8 cellular contexts compared by ENCODE assay signal in genomic region chr19:18519962-18520847, GRCh38. TPM values are rescaled to one million over a fixed set of nuclear protein-coding genes. Genes with fewer than 3 reads are reported as not detected.
A peak's percentile ranks its signal among the peaks of the same experiment; 100 is the strongest.
DNase-seq lines count a peak whose midpoint lies in the region; ATAC-seq, FAIRE-seq and TF ChIP-seq lines count a peak whose summit lies in the region.

No MANE protein-coding gene starts in this region.

- H3K27ac ChIP-seq in GM12878 (ENCODE audit: control insufficient read depth, insufficient read depth): peak overlapping the region; percentile 89
- H3K27ac ChIP-seq in iPS-20b (ENCODE audit: low read length): no peak overlapping the region
- peak overlapping the region; percentile 99 for H3K27ac ChIP-seq in smooth muscle cell (ENCODE audit: low read depth)

- H3K4me3 ChIP-seq in GM12878: peak overlapping the region; percentile 98
- peak overlapping the region; percentile 92 for H3K4me3 ChIP-seq in iPS-20b (ENCODE audit: low read length)
- H3K4me3 ChIP-seq in smooth muscle cell: peak overlapping the region; percentile 96

- 16% methylated on average over 17 of the region's 22 CpGs for WGBS in GM12878 (ENCODE audit: insufficient coverage, insufficient replicate concordance, low lambda C conversion rate, missing lambda C conversion rate)
- WGBS in smooth muscle cell (ENCODE audit: low lambda C conversion rate): 7% methylated on average over 22 of the region's 22 CpGs

- POLR2A ChIA-PET in GM12878 (lab: Charles Lee): interaction anchor here (0.6 to 4.7 kb wide), 10 partner anchors 22 to 733 kb away, joined by 3 to 48 read pairs (median 6); partner anchors contain the start of genes KXD1, REX1BD and UBA52

- in situ Hi-C loops in G401 (cut with HindIII; ENCODE audit: low sequenced_read_pairs): no loop called here
- in situ Hi-C loops in GM12878 (cut with MboI): no loop called here

- H3K9me3 ChIP-seq in GM12878 (replicated peaks; ENCODE audit: control insufficient read depth, insufficient read depth, low read length): no peaks in the 10 kb centered on the region
- no peaks in the 10 kb centered on the region for H3K9me3 ChIP-seq in iPS-20b (ENCODE audit: insufficient read depth, low read depth, low read length)
- no peaks in the 10 kb centered on the region for H3K9me3 ChIP-seq in smooth muscle cell (replicated peaks; ENCODE audit: low read depth)

- TF ChIP-seq CTCF in GM12878 (IDR thresholded peaks at IDR 0.05 in 2 of 3, conservative IDR thresholded peaks at IDR 0.05 in 1 of 3; ENCODE audit: control insufficient read depth in 2 of 3, extremely low read depth in 1 of 3, insufficient read depth in 1 of 3, low read depth in 3 of 3, low read length in 3 of 3) (peak; percentile 83 to 91 (median 90)), smooth muscle cell (IDR thresholded peaks at IDR 0.05; ENCODE audit: borderline replicate concordance, insufficient read depth, poor library complexity, severe bottlenecking) (peak; percentile 45)

- SMC1A ChIA-PET in GM12878 (lab: Charles Lee; ENCODE audit: uncharacterized antibody, unreplicated experiment): interaction anchor here (0.5 to 5.4 kb wide), 15 partner anchors 15 to 614 kb away, joined by 3 to 24 read pairs (median 4); partner anchors contain the start of genes KXD1, REX1BD and UBA52

- H3K9ac ChIP-seq in GM12878 (ENCODE audit: control insufficient read depth, insufficient read depth, low read length) (peak overlapping the region; percentile 92), iPS-20b (ENCODE audit: low read depth, low read length) (peak overlapping the region; percentile 69; the same call in 1 of the 2 replicates), smooth muscle cell (ENCODE audit: low read depth) (peak overlapping the region; percentile 100)

- TF ChIP-seq POLR2A in GM12878 (IDR thresholded peaks at IDR 0.05; ENCODE audit: low read depth, low read length): no peak

- RAD21 ChIA-PET in GM12878 (lab: Charles Lee; ENCODE audit: unreplicated experiment): interaction anchor here (0.9 to 5.1 kb wide), 18 partner anchors 18 to 329 kb away, joined by 3 to 35 read pairs (median 4); partner anchors contain the start of genes KXD1, REX1BD, UBA52 and UPF1

- peak; percentile 81 for DNase-seq in G401 (ENCODE audit: low spot score)
- peak; percentile 21 for DNase-seq in KG1 (lab: John Stamatoyannopoulos, UW)
- DNase-seq in SW480 (ENCODE audit: low spot score): peak; percentile 85
- no peak for DNase-seq in GM12878 (ENCODE audit: low read depth, low spot score)
- peak; percentile 69 for DNase-seq in smooth muscle cell (lab: John Stamatoyannopoulos, UW; ENCODE audit: unreplicated experiment)
- no peak for DNase-seq in NCI-H1930 (lab: John Stamatoyannopoulos, UW)

- H3F3A ChIP-seq in smooth muscle cell (ENCODE audit: low read depth): peaks cover 3% of the 10 kb centered on the region

- FAIRE-seq in GM12878 (lab: Jason Lieb, UNC): peak; percentile 95

- H4K20me1 ChIP-seq in GM12878 (ENCODE audit: control insufficient read depth, insufficient read depth): peaks cover 4% of the 10 kb centered on the region; the same call in 1 of the 2 replicates
- peaks cover 49% of the 10 kb centered on the region for H4K20me1 ChIP-seq in smooth muscle cell (ENCODE audit: low read depth)

- peak; percentile 65 for TF ChIP-seq RAD21 in GM12878 (IDR thresholded peaks at IDR 0.05; ENCODE audit: insufficient read depth, low read depth, low read length)

- H3K79me2 ChIP-seq in GM12878 (ENCODE audit: control insufficient read depth, insufficient read depth, low read length) (peaks cover 64% of the 10 kb centered on the region), smooth muscle cell (ENCODE audit: low read depth) (peaks cover 61% of the 10 kb centered on the region)

- H2AFZ ChIP-seq in GM12878 (ENCODE audit: control insufficient read depth, low read depth, low read length): peak overlapping the region; percentile 69
- no peak overlapping the region for H2AFZ ChIP-seq in smooth muscle cell (ENCODE audit: low read depth)

- CTCF ChIA-PET in GM12878 (lab: Yijun Ruan, JAX): interaction anchor here (0.7 to 6.5 kb wide), 29 partner anchors 8 to 398 kb away, joined by 3 to 64 read pairs (median 6); partner anchors contain the start of genes FKBP8, KXD1, REX1BD and UBA52

- H3K27me3 ChIP-seq in GM12878 (replicated peaks in 1 of 2; ENCODE audit: control insufficient read depth in 2 of 2, insufficient read depth in 2 of 2, low read length in 1 of 2) (no peaks in the 10 kb centered on the region), iPS-20b (ENCODE audit: insufficient read depth, low read length) (no peaks in the 10 kb centered on the region; the same call in 1 of the 2 replicates), smooth muscle cell (ENCODE audit: low read depth) (no peaks in the 10 kb centered on the region)

- TF ChIP-seq EP300 in GM12878 (IDR thresholded peaks at IDR 0.05; ENCODE audit: borderline replicate concordance in 1 of 2, control insufficient read depth in 1 of 2, low read depth in 2 of 2, low read length in 2 of 2): no peak

- H3K4me2 ChIP-seq in GM12878 (ENCODE audit: control insufficient read depth, insufficient read depth) (peak overlapping the region; percentile 95), smooth muscle cell (peak overlapping the region; percentile 90)

- peaks cover 8% of the 10 kb centered on the region for H3K4me1 ChIP-seq in GM12878 (ENCODE audit: control insufficient read depth, insufficient read depth, low read length)
- peaks cover 4% of the 10 kb centered on the region; the same call in 1 of the 2 replicates for H3K4me1 ChIP-seq in iPS-20b (ENCODE audit: insufficient read depth, low read length)
- no peaks in the 10 kb centered on the region for H3K4me1 ChIP-seq in smooth muscle cell (ENCODE audit: low read depth)

- H3K36me3 ChIP-seq in GM12878 (ENCODE audit: control insufficient read depth in 2 of 2, insufficient read depth in 2 of 2, low read length in 1 of 2) (no peaks in the 10 kb centered on the region; a peak in 2 of 4 replicates), iPS-20b (ENCODE audit: insufficient read depth, low read depth, low read length) (no peaks in the 10 kb centered on the region), smooth muscle cell (ENCODE audit: low read depth) (no peaks in the 10 kb centered on the region)

- ATAC-seq in GM12878: peak; percentile 51
- no peak for ATAC-seq in GM18867 (IDR thresholded peaks at IDR 0.05; ENCODE audit: unreplicated experiment)

- no TSS peak for BruUV-seq in GM12878 (replicated peaks; lab: Mats Ljungman, UMichigan)

- intact Hi-C loops in GM12878 (cut with micrococcal nuclease; ENCODE audit: unreplicated experiment): no loop called here

RNA-seq across cellular contexts. Expression of gene ELL, which starts 1.7 kb away (rescaled TPM):
- 15.9 and 16.0 TPM in 2 replicates for total RNA-seq in G401 (2014; rRNA removed; shearing (Covaris generic))
- 31.6 and 39.3 TPM in 2 replicates for total RNA-seq in GM12878 (2013; cell fraction: nucleolus; rRNA removed)
- total RNA-seq in GM12878 (2014; rRNA removed) (11.7 and 13.1 TPM in 2 replicates), GM12878 (2014; rRNA removed; fragmentation: Illumina TruSeq; extraction: Trizol) (3.8 and 5.1 TPM in 2 replicates), GM12878 (2021) (19.7 and 25.0 TPM in 2 replicates), smooth muscle cell (10.5 and 12.8 TPM in 2 replicates)
- polyA plus RNA-seq in GM12878 (2011; ENCODE audit: low read depth): 4.6 TPM
- polyA plus RNA-seq in GM12878 (2011; rRNA removed) (2.4 and 4.6 TPM in 2 replicates), GM12878 (2014; fragmentation: Illumina TruSeq; extraction: Trizol) (0.87 and 3.6 TPM in 2 replicates), GM12878 (2014; fragmentation: Nextera tagmentation; extraction: Ambion mirVana) (under 1 TPM; 0.91 to 0.98 TPM), GM12878 (2014; rRNA removed) (13.8 and 16.8 TPM in 2 replicates), GM12878 (2016; fragmentation: Nextera tagmentation; extraction: Ambion mirVana) (10 to 100 TPM; 21.2 to 21.6 TPM), smooth muscle cell (15.2 and 31.7 TPM in 2 replicates)
- polyA plus RNA-seq in GM12878 (2011; cell fraction: cytosol; rRNA removed): 6.1 and 9.0 TPM in 2 replicates
- 23.5 and 30.6 TPM in 2 replicates for polyA plus RNA-seq in GM12878 (2011; cell fraction: nucleus; rRNA removed)
- 13.5 and 16.7 TPM in 2 replicates for polyA plus RNA-seq in GM12878 (2012)
- polyA minus RNA-seq in GM12878 (2011; rRNA and poly(A)+ RNA removed): 5.9 and 12.4 TPM in 2 replicates
- polyA minus RNA-seq in GM12878 (2011; cell fraction: cytosol; rRNA and poly(A)+ RNA removed): 4.8 and 10.7 TPM in 2 replicates
- polyA minus RNA-seq in GM12878 (2011; cell fraction: nucleus; rRNA and poly(A)+ RNA removed): 7.1 and 13.3 TPM in 2 replicates

RNA-seq across cellular contexts. Expression of gene FKBP8, which starts 23.2 kb away (rescaled TPM):
- total RNA-seq in G401 (2014; rRNA removed; shearing (Covaris generic)): 404 and 484 TPM in 2 replicates
- 50.6 and 53.1 TPM in 2 replicates for total RNA-seq in GM12878 (2013; cell fraction: nucleolus; rRNA removed)
- 157 and 192 TPM in 2 replicates for total RNA-seq in GM12878 (2014; rRNA removed)
- 59.8 and 66.4 TPM in 2 replicates for total RNA-seq in GM12878 (2014; rRNA removed; fragmentation: Illumina TruSeq; extraction: Trizol)
- 204 and 205 TPM in 2 replicates for total RNA-seq in GM12878 (2021)
- polyA plus RNA-seq in GM12878 (2011; ENCODE audit: low read depth): 74.1 TPM
- polyA plus RNA-seq in GM12878 (2011; rRNA removed): 62.3 and 116 TPM in 2 replicates
- polyA plus RNA-seq in GM12878 (2011; cell fraction: cytosol; rRNA removed): 212 and 258 TPM in 2 replicates
- 200 and 207 TPM in 2 replicates for polyA plus RNA-seq in GM12878 (2011; cell fraction: nucleus; rRNA removed)
- polyA plus RNA-seq in GM12878 (2012): 209 and 231 TPM in 2 replicates
- polyA plus RNA-seq in GM12878 (2014; fragmentation: Illumina TruSeq; extraction: Trizol): 4.2 and 39.7 TPM in 2 replicates
- 1 to 10 TPM in 1 of 2 experiments, under 1 TPM in 1; 0.13 to 1.1 TPM for polyA plus RNA-seq in GM12878 (2014; fragmentation: Nextera tagmentation; extraction: Ambion mirVana)
- 143 and 172 TPM in 2 replicates for polyA plus RNA-seq in GM12878 (2014; rRNA removed)
- 100 to 1,000 TPM in 1 of 2 experiments, 10 to 100 TPM in 1; 90.1 to 101 TPM for polyA plus RNA-seq in GM12878 (2016; fragmentation: Nextera tagmentation; extraction: Ambion mirVana)
- 71.0 and 163 TPM in 2 replicates for polyA minus RNA-seq in GM12878 (2011; rRNA and poly(A)+ RNA removed)
- polyA minus RNA-seq in GM12878 (2011; cell fraction: cytosol; rRNA and poly(A)+ RNA removed): 101 and 104 TPM in 2 replicates
- 33.4 and 45.1 TPM in 2 replicates for polyA minus RNA-seq in GM12878 (2011; cell fraction: nucleus; rRNA and poly(A)+ RNA removed)
- 143 and 161 TPM in 2 replicates for total RNA-seq in smooth muscle cell
- polyA plus RNA-seq in smooth muscle cell: 340 and 358 TPM in 2 replicates

RNA-seq across cellular contexts. Expression of gene KXD1, which starts 37.5 kb away (rescaled TPM):
- 84.9 and 95.9 TPM in 2 replicates for total RNA-seq in G401 (2014; rRNA removed; shearing (Covaris generic))
- total RNA-seq in GM12878 (2013; cell fraction: nucleolus; rRNA removed): 63.6 and 63.9 TPM in 2 replicates
- total RNA-seq in GM12878 (2014; rRNA removed) (116 and 128 TPM in 2 replicates), GM12878 (2014; rRNA removed; fragmentation: Illumina TruSeq; extraction: Trizol) (75.5 and 82.0 TPM in 2 replicates), GM12878 (2021) (109 and 111 TPM in 2 replicates), smooth muscle cell (75.4 and 104 TPM in 2 replicates)
- polyA plus RNA-seq in GM12878 (2011; ENCODE audit: low read depth): 63.3 TPM
- polyA plus RNA-seq in GM12878 (2011; rRNA removed) (67.3 and 130 TPM in 2 replicates), GM12878 (2014; fragmentation: Illumina TruSeq; extraction: Trizol) (91.4 and 151 TPM in 2 replicates), GM12878 (2014; fragmentation: Nextera tagmentation; extraction: Ambion mirVana) (10 to 100 TPM; 27.5 to 44.9 TPM), GM12878 (2014; rRNA removed) (193 and 209 TPM in 2 replicates), GM12878 (2016; fragmentation: Nextera tagmentation; extraction: Ambion mirVana) (100 to 1,000 TPM; 182 to 191 TPM), smooth muscle cell (134 and 141 TPM in 2 replicates)
- 191 and 223 TPM in 2 replicates for polyA plus RNA-seq in GM12878 (2011; cell fraction: cytosol; rRNA removed)
- 161 and 189 TPM in 2 replicates for polyA plus RNA-seq in GM12878 (2011; cell fraction: nucleus; rRNA removed)
- polyA plus RNA-seq in GM12878 (2012): 111 and 123 TPM in 2 replicates
- 68.5 and 130 TPM in 2 replicates for polyA minus RNA-seq in GM12878 (2011; rRNA and poly(A)+ RNA removed)
- polyA minus RNA-seq in GM12878 (2011; cell fraction: cytosol; rRNA and poly(A)+ RNA removed): 52.8 and 63.2 TPM in 2 replicates
- 18.9 and 32.5 TPM in 2 replicates for polyA minus RNA-seq in GM12878 (2011; cell fraction: nucleus; rRNA and poly(A)+ RNA removed)

RNA-seq across cellular contexts. Expression of gene UBA52, which starts 51.5 kb away (rescaled TPM):
- 833 and 855 TPM in 2 replicates for total RNA-seq in G401 (2014; rRNA removed; shearing (Covaris generic))
- 129 and 132 TPM in 2 replicates for total RNA-seq in GM12878 (2013; cell fraction: nucleolus; rRNA removed)
- 1,493 and 1,661 TPM in 2 replicates for total RNA-seq in GM12878 (2014; rRNA removed)
- total RNA-seq in GM12878 (2014; rRNA removed; fragmentation: Illumina TruSeq; extraction: Trizol): 1,429 and 1,442 TPM in 2 replicates
- 1,629 and 1,678 TPM in 2 replicates for total RNA-seq in GM12878 (2021)
- 10,819 TPM for polyA plus RNA-seq in GM12878 (2011; ENCODE audit: low read depth)
- polyA plus RNA-seq in GM12878 (2011; rRNA removed): 910 and 1,613 TPM in 2 replicates
- 3,476 and 4,794 TPM in 2 replicates for polyA plus RNA-seq in GM12878 (2011; cell fraction: cytosol; rRNA removed)
- 839 and 898 TPM in 2 replicates for polyA plus RNA-seq in GM12878 (2011; cell fraction: nucleus; rRNA removed)
- 3,669 and 4,620 TPM in 2 replicates for polyA plus RNA-seq in GM12878 (2012)
- polyA plus RNA-seq in GM12878 (2014; fragmentation: Illumina TruSeq; extraction: Trizol): 2,280 and 2,392 TPM in 2 replicates
- polyA plus RNA-seq in GM12878 (2014; fragmentation: Nextera tagmentation; extraction: Ambion mirVana): 1,000 to 10,000 TPM; 2,192 to 2,288 TPM
- polyA plus RNA-seq in GM12878 (2014; rRNA removed): 2,186 and 2,597 TPM in 2 replicates
- 1,000 to 10,000 TPM; 1,131 to 1,180 TPM for polyA plus RNA-seq in GM12878 (2016; fragmentation: Nextera tagmentation; extraction: Ambion mirVana)
- polyA minus RNA-seq in GM12878 (2011; rRNA and poly(A)+ RNA removed): 1,757 and 2,399 TPM in 2 replicates
- polyA minus RNA-seq in GM12878 (2011; cell fraction: cytosol; rRNA and poly(A)+ RNA removed): 394 and 436 TPM in 2 replicates
- 157 and 251 TPM in 2 replicates for polyA minus RNA-seq in GM12878 (2011; cell fraction: nucleus; rRNA and poly(A)+ RNA removed)
- total RNA-seq in smooth muscle cell: 991 and 1,086 TPM in 2 replicates
- polyA plus RNA-seq in smooth muscle cell: 752 and 759 TPM in 2 replicates

Comparison
In these comparisons a context has a peak if more than half of its experiments do, and no peak if none do; other contexts are left out.
1. DNase-seq: peak in G401 (single experiment), KG1 (single experiment), SW480 (single experiment) and smooth muscle cell (single experiment); none in GM12878 (single experiment) and NCI-H1930 (0 of 2).
2. Peak in every context shown above with its lines, with median percentiles within 50 percentile points of each other: H3K4me3 ChIP-seq and H3K9ac ChIP-seq.